In genomic region chr12:75635606-75636444, GRCh38 we compare ENCODE assay signal across 1 cellular context.
TF ChIP-seq lines count a peak whose summit lies in the region.

No MANE protein-coding gene starts in this region.

TF ChIP-seq in HCT116, 20 proteins besides CTCF, POLR2A, EP300 and RAD21 (continued from another document):
- TF ChIP-seq, protein P1, sequence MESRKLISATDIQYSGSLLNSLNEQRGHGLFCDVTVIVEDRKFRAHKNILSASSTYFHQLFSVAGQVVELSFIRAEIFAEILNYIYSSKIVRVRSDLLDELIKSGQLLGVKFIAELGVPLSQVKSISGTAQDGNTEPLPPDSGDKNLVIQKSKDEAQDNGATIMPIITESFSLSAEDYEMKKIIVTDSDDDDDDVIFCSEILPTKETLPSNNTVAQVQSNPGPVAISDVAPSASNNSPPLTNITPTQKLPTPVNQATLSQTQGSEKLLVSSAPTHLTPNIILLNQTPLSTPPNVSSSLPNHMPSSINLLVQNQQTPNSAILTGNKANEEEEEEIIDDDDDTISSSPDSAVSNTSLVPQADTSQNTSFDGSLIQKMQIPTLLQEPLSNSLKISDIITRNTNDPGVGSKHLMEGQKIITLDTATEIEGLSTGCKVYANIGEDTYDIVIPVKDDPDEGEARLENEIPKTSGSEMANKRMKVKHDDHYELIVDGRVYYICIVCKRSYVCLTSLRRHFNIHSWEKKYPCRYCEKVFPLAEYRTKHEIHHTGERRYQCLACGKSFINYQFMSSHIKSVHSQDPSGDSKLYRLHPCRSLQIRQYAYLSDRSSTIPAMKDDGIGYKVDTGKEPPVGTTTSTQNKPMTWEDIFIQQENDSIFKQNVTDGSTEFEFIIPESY (IDR thresholded peaks at IDR 0.05; ENCODE audit: extremely low read depth, insufficient replicate concordance, low read length) = peak; percentile 67
- no peak for TF ChIP-seq EZH2 (IDR thresholded peaks at IDR 0.05)
- peak; percentile 61 for TF ChIP-seq YY1 (IDR thresholded peaks at IDR 0.05; ENCODE audit: extremely low read depth, insufficient replicate concordance, low read depth, low read length)
- peak; percentile 64; the same call in 1 of the 2 replicates for TF ChIP-seq EGR1 (IDR thresholded peaks at IDR 0.05; ENCODE audit: low read depth)
- TF ChIP-seq EZH2phosphoT487 (IDR thresholded peaks at IDR 0.05; ENCODE audit: borderline replicate concordance) = no peak
- peak; percentile 100 for TF ChIP-seq TCF7L2 (IDR thresholded peaks at IDR 0.05; ENCODE audit: borderline replicate concordance, extremely low read depth, insufficient read depth, insufficient read length)
- TF ChIP-seq, protein P2, sequence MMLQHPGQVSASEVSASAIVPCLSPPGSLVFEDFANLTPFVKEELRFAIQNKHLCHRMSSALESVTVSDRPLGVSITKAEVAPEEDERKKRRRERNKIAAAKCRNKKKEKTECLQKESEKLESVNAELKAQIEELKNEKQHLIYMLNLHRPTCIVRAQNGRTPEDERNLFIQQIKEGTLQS (IDR thresholded peaks at IDR 0.05) = no peak; the same call in 1 of the 2 replicates
- TF ChIP-seq SIN3A (IDR thresholded peaks at IDR 0.05; ENCODE audit: low read depth) = peak; percentile 94
- no peak for TF ChIP-seq REST (IDR thresholded peaks at IDR 0.05; ENCODE audit: low read depth)
- no peak for TF ChIP-seq ZFX (IDR thresholded peaks at IDR 0.05)
- TF ChIP-seq CEBPB (IDR thresholded peaks at IDR 0.05; ENCODE audit: low read depth) = peak; percentile 93
- peak; percentile 95 for TF ChIP-seq FOSL1 (IDR thresholded peaks at IDR 0.05; ENCODE audit: low read depth)
- no peak for TF ChIP-seq ZNF274 (IDR thresholded peaks at IDR 0.05; ENCODE audit: low read depth, low read length)
